13 cellular contexts compared by ENCODE assay signal in the genomic region with DNA sequence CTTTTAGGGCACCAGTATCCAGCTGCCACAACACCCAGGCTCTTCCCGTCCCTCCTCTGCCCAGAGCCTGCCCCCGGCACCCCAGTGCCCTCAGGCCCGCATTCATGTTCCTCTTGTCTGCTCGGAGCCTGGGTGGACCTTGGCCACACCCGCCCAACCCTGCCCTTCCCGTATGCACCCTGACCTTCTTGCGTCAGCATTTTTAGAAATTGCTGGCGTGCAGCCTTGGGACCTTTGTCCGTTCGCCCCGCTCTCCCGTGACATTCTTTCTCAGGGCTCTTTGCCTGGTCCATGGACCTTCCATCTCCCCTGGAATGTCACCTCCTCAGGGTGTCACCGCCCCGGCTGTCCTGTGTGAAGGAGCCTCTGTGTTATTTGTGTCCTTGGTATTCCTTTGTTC. TPM values are rescaled to one million over a fixed set of nuclear protein-coding genes. Genes with fewer than 3 reads are reported as not detected.
DNase-seq lines count a peak whose midpoint lies in the region; ATAC-seq and TF ChIP-seq lines count a peak whose summit lies in the region.
"Had no signal": no experiment of that assay in that cellular context is flagged by ENCODE, and none has a peak within 500 bp of the region (broad histone marks: within the 10 kb centered on the region; RNA-seq: fewer than 3 reads in every experiment).

No MANE protein-coding gene starts in this region.

- peaks cover 0 to 9% (median 3%) of the 10 kb centered on the region in 3 donors for H3K4me1 ChIP-seq in gastroesophageal sphincter
- H3K4me1 ChIP-seq in psoas muscle: peaks cover 13% of the 10 kb centered on the region
- no peaks in the 10 kb centered on the region for H3K4me1 ChIP-seq in PC-9 (replicated peaks; ENCODE audit: insufficient read depth)
- H3K4me1 ChIP-seq: prostate gland had no signal

- POLR2A ChIA-PET in PC-9 (lab: Charles Lee; ENCODE audit: unreplicated experiment): no interaction called here

- H3K9me3 ChIP-seq in gastroesophageal sphincter: no peaks in the 10 kb centered on the region
- no peaks in the 10 kb centered on the region for H3K9me3 ChIP-seq in psoas muscle
- no peaks in the 10 kb centered on the region for H3K9me3 ChIP-seq in PC-9 (ENCODE audit: insufficient read depth, low read depth)
- H3K9me3 ChIP-seq: prostate gland had no signal

- no peaks in the 10 kb centered on the region for H3K79me2 ChIP-seq in PC-9 (ENCODE audit: low read depth)

- H3K36me3 ChIP-seq in gastroesophageal sphincter (peaks cover 0 to 89% of the 10 kb centered on the region in 2 donors), psoas muscle (ENCODE audit: insufficient read depth in 1 of 2, low read depth in 1 of 2) (peaks cover 0 to 83% of the 10 kb centered on the region in 2 donors), PC-9 (ENCODE audit: low read depth) (peaks cover 15% of the 10 kb centered on the region)

- TF ChIP-seq POLR2A in gastroesophageal sphincter (IDR thresholded peaks at IDR 0.05): no peak

- DNase-seq in psoas muscle (no peak), COLO668 (lab: John Stamatoyannopoulos, UW; ENCODE audit: unreplicated experiment) (no peak), PC-9 (no peak)
- DNase-seq: activated CD4-positive, alpha-beta memory T cell treated with anti-CD3 and anti-CD28 coated beads, Interleukin-2, amount 10 ng/mL, durations not matched to agents 7 days and 5 days; activated naive CD4-positive, alpha-beta T cell; CD4-positive, CD25-positive, alpha-beta regulatory T cell; NCI-H1417; NCI-H524; stimulated activated CD4-positive, alpha-beta T cell treated with anti-CD3 and anti-CD28 coated beads, Interleukin-4, amount 100 ng/mL, for 24 hours; T1000 had no signal

- no peak overlapping the region for H3K4me3 ChIP-seq in gastroesophageal sphincter
- no peak overlapping the region for H3K4me3 ChIP-seq in psoas muscle
- H3K4me3 ChIP-seq in PC-9: no peak overlapping the region
- H3K4me3 ChIP-seq: prostate gland had no signal

- no peaks in the 10 kb centered on the region; the same call in 1 of the 2 replicates for H3F3A ChIP-seq in PC-9 (ENCODE audit: insufficient read depth, low read depth)

- H3K9me2 ChIP-seq in PC-9 (ENCODE audit: insufficient read depth): no peaks in the 10 kb centered on the region

- CTCF ChIA-PET in PC-9 (lab: Charles Lee): no interaction called here

- no TSS peak for BruUV-seq in PC-9 (replicated peaks; lab: Mats Ljungman, UMichigan)

- H3K27me3 ChIP-seq in gastroesophageal sphincter (no peaks in the 10 kb centered on the region), psoas muscle (ENCODE audit: insufficient read depth in 3 of 3, low read length in 2 of 3) (no peaks in the 10 kb centered on the region), PC-9 (ENCODE audit: insufficient read depth, low read depth) (no peaks in the 10 kb centered on the region)

- TF ChIP-seq CTCF in gastroesophageal sphincter (IDR thresholded peaks at IDR 0.05): no peak
- TF ChIP-seq CTCF in psoas muscle (IDR thresholded peaks at IDR 0.05): no peak
- TF ChIP-seq CTCF in PC-9 (conservative IDR thresholded peaks at IDR 0.05): no peak

- H4K20me1 ChIP-seq in PC-9 (ENCODE audit: insufficient read depth): no peaks in the 10 kb centered on the region

- H3K4me2 ChIP-seq in PC-9: no peak overlapping the region

- ATAC-seq in gastroesophageal sphincter: peak; percentile 34
- peak in 2 of 4 donors; percentile 5 to 13 for ATAC-seq in psoas muscle

- H3K27ac ChIP-seq in gastroesophageal sphincter: peak overlapping the region in 3 of 4 donors; percentile 51 to 62 (median 56)
- H3K27ac ChIP-seq in psoas muscle: peak overlapping the region; percentile 72
- no peak overlapping the region for H3K27ac ChIP-seq in PC-9
- H3K27ac ChIP-seq: prostate gland had no signal

- WGBS in gastroesophageal sphincter (ENCODE audit: low coverage in 1 of 2), 2 donors: 84 to 100% methylated on average over 2 to 12 of the region's 14 CpGs
- WGBS in psoas muscle, 3 donors: 65 to 88% (median 72%) methylated on average over 14 of the region's 14 CpGs

- TF ChIP-seq EP300 in gastroesophageal sphincter (IDR thresholded peaks at IDR 0.05): no peak

- intact Hi-C loops in psoas muscle (cut with DNase I) (loop anchor here in 1 of 2 donors (5.0 kb wide), 1 partner anchor 45 kb away; a partner anchor contains a TSS), PC-9 (cut with micrococcal nuclease; ENCODE audit: unreplicated experiment) (no loop called here)

- H2AFZ ChIP-seq in PC-9: no peak overlapping the region

RNA-seq across cellular contexts. Expression of a gene that starts 7.6 kb away (rescaled TPM):
- total RNA-seq in gastroesophageal sphincter: 100 to 1,000 TPM; 188 to 326 (median 279) TPM
- total RNA-seq in psoas muscle: 100 to 1,000 TPM in 2 of 4 donors, 10 to 100 TPM in 2; 86.4 to 143 (median 101) TPM
- 10 to 100 TPM; 49.9 to 97.1 (median 90.7) TPM for polyA plus RNA-seq in psoas muscle
- total RNA-seq in PC-9 (2021): 185 and 216 TPM in 2 replicates

RNA-seq across cellular contexts. Expression of a gene that starts 9.1 kb away (rescaled TPM):
- total RNA-seq in gastroesophageal sphincter: 1 to 10 TPM in 1 of 4 donors, not detected in 3; 2.0 TPM
- total RNA-seq in psoas muscle: under 1 TPM in 2 of 4 donors, not detected in 2; 0.13 to 0.17 TPM
- polyA plus RNA-seq in psoas muscle: under 1 TPM in 2 of 3 donors, not detected in 1; 0.06 to 0.07 TPM
- total RNA-seq in PC-9 (2021): not detected in 2 replicates
- total RNA-seq: CD4-positive, CD25-positive, alpha-beta regulatory T cell; RPMI7951 had no signal
- polyA plus RNA-seq: CD4-positive, CD25-positive, alpha-beta regulatory T cell had no signal

RNA-seq across cellular contexts. Expression of a gene that starts 25.8 kb away (rescaled TPM):
- total RNA-seq in gastroesophageal sphincter (under 1 TPM in 1 of 4 donors, not detected in 3; 0.81 TPM), psoas muscle (under 1 TPM in 1 of 4 donors, not detected in 3; 0.21 TPM), PC-9 (2021) (2.0 and 2.4 TPM in 2 replicates)
- under 1 TPM in 1 of 3 donors, not detected in 2; 0.14 TPM for polyA plus RNA-seq in psoas muscle
- total RNA-seq: CD4-positive, CD25-positive, alpha-beta regulatory T cell; RPMI7951 had no signal

RNA-seq across cellular contexts. Expression of a gene that starts 35.5 kb away (rescaled TPM):
- total RNA-seq in gastroesophageal sphincter (10 to 100 TPM; 53.9 to 70.0 (median 60.9) TPM), psoas muscle (10 to 100 TPM; 34.5 to 93.4 (median 41.3) TPM), PC-9 (2021) (49.5 and 53.6 TPM in 2 replicates)
- polyA plus RNA-seq in psoas muscle: 10 to 100 TPM; 61.1 to 86.3 (median 83.7) TPM

RNA-seq across cellular contexts. Expression of a gene that starts 39.3 kb away (rescaled TPM):
- 10 to 100 TPM; 11.4 to 29.2 (median 18.1) TPM for total RNA-seq in gastroesophageal sphincter
- total RNA-seq in psoas muscle: 10 to 100 TPM in 3 of 4 donors, 1 to 10 TPM in 1; 9.4 to 30.0 (median 20.2) TPM
- polyA plus RNA-seq in psoas muscle: 10 to 100 TPM; 11.1 to 14.9 (median 12.3) TPM
- total RNA-seq in PC-9 (2021): 0.79 and 1.8 TPM in 2 replicates
